8 cellular contexts compared by ENCODE assay signal in genomic region chr1:166875302-166875733, GRCh38. TPM values are rescaled to one million over a fixed set of nuclear protein-coding genes. Genes with fewer than 3 reads are reported as not detected.
DNase-seq lines count a peak whose midpoint lies in the region; ATAC-seq and TF ChIP-seq lines count a peak whose summit lies in the region.

No MANE protein-coding gene starts in this region.

- ATAC-seq in naive thymus-derived CD4-positive, alpha-beta T cell: no peak
- ATAC-seq in GM19023 (IDR thresholded peaks at IDR 0.05; ENCODE audit: unreplicated experiment): no peak
- no peak for ATAC-seq in HG02571 (IDR thresholded peaks at IDR 0.05; ENCODE audit: unreplicated experiment)

- peak overlapping the region; percentile 81 for H3K4me2 ChIP-seq in Loucy (ENCODE audit: low read depth, low read length, poor library complexity, severe bottlenecking)

- TF ChIP-seq CTCF in BE2C (IDR thresholded peaks at IDR 0.05; ENCODE audit: low read depth, low read length) (no peak), Loucy (conservative IDR thresholded peaks at IDR 0.05; ENCODE audit: low read length) (no peak), choroid plexus epithelial cell (conservative IDR thresholded peaks at IDR 0.05; ENCODE audit: low read depth, low read length) (no peak)

- no peaks in the 10 kb centered on the region; the same call in 1 of the 2 replicates for H3K4me1 ChIP-seq in BE2C
- peaks cover 51% of the 10 kb centered on the region for H3K4me1 ChIP-seq in Loucy (ENCODE audit: insufficient read depth, low read length, poor library complexity, severe bottlenecking)
- H3K4me1 ChIP-seq in naive thymus-derived CD4-positive, alpha-beta T cell (ENCODE audit: control insufficient read depth in 2 of 2, insufficient read depth in 2 of 2, low read length in 2 of 2): peaks cover 10 to 12% of the 10 kb centered on the region in 2 donors

- no peaks in the 10 kb centered on the region for H3K9me2 ChIP-seq in Loucy (replicated peaks; ENCODE audit: low read depth, low read length)

- H3K4me1 Mint-ChIP-seq in naive thymus-derived CD4-positive, alpha-beta T cell: peaks cover 45 to 69% (median 61%) of the 10 kb centered on the region in 7 donors

- H2AFZ ChIP-seq in Loucy (ENCODE audit: low read length): 0 out of 2 replicates have a peak overlapping the region, but pooled peaks have one; percentile 84

- peaks cover 0 to 18% (median 3%) of the 10 kb centered on the region in 5 donors for H3K36me3 Mint-ChIP-seq in naive thymus-derived CD4-positive, alpha-beta T cell

- POLR2A ChIA-PET in naive thymus-derived CD4-positive, alpha-beta T cell (lab: Charles Lee): interaction anchor here (0.7 to 2.4 kb wide), 6 partner anchors 28 to 1061 kb away, joined by 3 to 18 read pairs (median 7); partner anchors contain the start of genes DCAF6, POGK and POU2F1

- no peak for DNase-seq in BE2C
- DNase-seq in choroid plexus epithelial cell (ENCODE audit: low read depth): no peak
- no peak for DNase-seq in naive thymus-derived CD4-positive, alpha-beta T cell
- DNase-seq in T1000 (lab: John Stamatoyannopoulos, UW): no peak
- no peak for DNase-seq in middle frontal gyrus (ENCODE audit: extremely low spot score, low spot score)

- peak overlapping the region; percentile 84 to 96 (median 94) for H3K4me3 Mint-ChIP-seq in naive thymus-derived CD4-positive, alpha-beta T cell

- H3K27me3 ChIP-seq in BE2C: no peaks in the 10 kb centered on the region
- no peaks in the 10 kb centered on the region for H3K27me3 ChIP-seq in Loucy (ENCODE audit: insufficient read depth, low read length, poor library complexity, severe bottlenecking)
- H3K27me3 ChIP-seq in naive thymus-derived CD4-positive, alpha-beta T cell (ENCODE audit: control insufficient read depth in 2 of 2, insufficient read depth in 2 of 2, low read length in 2 of 2): no peaks in the 10 kb centered on the region

- H3K4me3 ChIP-seq in BE2C (ENCODE audit: low read depth, low read length) (peak overlapping the region; percentile 93), Loucy (ENCODE audit: low read length, poor library complexity, severe bottlenecking) (peak overlapping the region; percentile 82), choroid plexus epithelial cell (ENCODE audit: low read depth, low read length) (peak overlapping the region; percentile 80)
- H3K4me3 ChIP-seq in naive thymus-derived CD4-positive, alpha-beta T cell (ENCODE audit: low read length): peak overlapping the region; percentile 64

- H3K36me3 ChIP-seq in BE2C (no peaks in the 10 kb centered on the region), Loucy (ENCODE audit: insufficient read depth, low read length) (no peaks in the 10 kb centered on the region)
- no peaks in the 10 kb centered on the region for H3K36me3 ChIP-seq in naive thymus-derived CD4-positive, alpha-beta T cell (ENCODE audit: control insufficient read depth in 2 of 3, insufficient read depth in 3 of 3, low read length in 3 of 3)

- H4K20me1 ChIP-seq in Loucy (ENCODE audit: insufficient read depth, low read length, poor library complexity, severe bottlenecking): peaks cover 32% of the 10 kb centered on the region

- peak overlapping the region; percentile 83 for H3K9ac ChIP-seq in Loucy (ENCODE audit: low read depth, low read length, poor library complexity, severe bottlenecking)

- H3K79me2 ChIP-seq in Loucy (ENCODE audit: insufficient read depth, low read length): peaks cover 56% of the 10 kb centered on the region

- no peaks in the 10 kb centered on the region for H3F3A ChIP-seq in Loucy (ENCODE audit: low read depth)

- peak overlapping the region; percentile 75 to 91 (median 85) for H3K27ac Mint-ChIP-seq in naive thymus-derived CD4-positive, alpha-beta T cell

- CTCF ChIA-PET in naive thymus-derived CD4-positive, alpha-beta T cell (lab: Charles Lee): no interaction called here

- peaks cover 0 to 3% (median 0%) of the 10 kb centered on the region in 11 donors for H3K9me3 Mint-ChIP-seq in naive thymus-derived CD4-positive, alpha-beta T cell

- peaks cover 0 to 7% (median 0%) of the 10 kb centered on the region in 5 donors for H3K27me3 Mint-ChIP-seq in naive thymus-derived CD4-positive, alpha-beta T cell

- peak overlapping the region; percentile 83 for H3K27ac ChIP-seq in naive thymus-derived CD4-positive, alpha-beta T cell (ENCODE audit: low read depth, low read length)

- H3K9me3 ChIP-seq in BE2C (no peaks in the 10 kb centered on the region), Loucy (ENCODE audit: insufficient read depth, low read depth, low read length) (no peaks in the 10 kb centered on the region)
- H3K9me3 ChIP-seq in naive thymus-derived CD4-positive, alpha-beta T cell (ENCODE audit: control insufficient read depth in 2 of 3, low read length in 3 of 3): no peaks in the 10 kb centered on the region

- intact Hi-C loops in naive thymus-derived CD4-positive, alpha-beta T cell (cut with micrococcal nuclease): loop anchor here in 1 of 2 donors (5.0 kb wide), 4 partner anchors 102 to 1178 kb away; partner anchors contain the start of genes ALDH9A1, CD247, DCAF6 and ILDR2

RNA-seq across cellular contexts. Expression of gene TADA1, which starts 0.7 kb away (rescaled TPM):
- 20.9 TPM for polyA plus RNA-seq in BE2C (2012; ENCODE audit: insufficient read depth, insufficient read length, low read depth)
- 10 to 100 TPM in 4 of 5 experiments, 1 to 10 TPM in 1; 9.4 to 16.2 (median 15.6) TPM for total RNA-seq in naive thymus-derived CD4-positive, alpha-beta T cell
- polyA plus RNA-seq in naive thymus-derived CD4-positive, alpha-beta T cell: 10 to 100 TPM; 17.9 to 23.1 TPM

RNA-seq across cellular contexts. Expression of gene POGK, which starts 36.0 kb away (rescaled TPM):
- polyA plus RNA-seq in BE2C (2012; ENCODE audit: insufficient read depth, insufficient read length, low read depth): 36.2 TPM
- total RNA-seq in naive thymus-derived CD4-positive, alpha-beta T cell: 10 to 100 TPM; 24.7 to 38.7 (median 36.9) TPM
- polyA plus RNA-seq in naive thymus-derived CD4-positive, alpha-beta T cell: 10 to 100 TPM; 14.4 to 19.6 TPM
